In the genomic region with DNA sequence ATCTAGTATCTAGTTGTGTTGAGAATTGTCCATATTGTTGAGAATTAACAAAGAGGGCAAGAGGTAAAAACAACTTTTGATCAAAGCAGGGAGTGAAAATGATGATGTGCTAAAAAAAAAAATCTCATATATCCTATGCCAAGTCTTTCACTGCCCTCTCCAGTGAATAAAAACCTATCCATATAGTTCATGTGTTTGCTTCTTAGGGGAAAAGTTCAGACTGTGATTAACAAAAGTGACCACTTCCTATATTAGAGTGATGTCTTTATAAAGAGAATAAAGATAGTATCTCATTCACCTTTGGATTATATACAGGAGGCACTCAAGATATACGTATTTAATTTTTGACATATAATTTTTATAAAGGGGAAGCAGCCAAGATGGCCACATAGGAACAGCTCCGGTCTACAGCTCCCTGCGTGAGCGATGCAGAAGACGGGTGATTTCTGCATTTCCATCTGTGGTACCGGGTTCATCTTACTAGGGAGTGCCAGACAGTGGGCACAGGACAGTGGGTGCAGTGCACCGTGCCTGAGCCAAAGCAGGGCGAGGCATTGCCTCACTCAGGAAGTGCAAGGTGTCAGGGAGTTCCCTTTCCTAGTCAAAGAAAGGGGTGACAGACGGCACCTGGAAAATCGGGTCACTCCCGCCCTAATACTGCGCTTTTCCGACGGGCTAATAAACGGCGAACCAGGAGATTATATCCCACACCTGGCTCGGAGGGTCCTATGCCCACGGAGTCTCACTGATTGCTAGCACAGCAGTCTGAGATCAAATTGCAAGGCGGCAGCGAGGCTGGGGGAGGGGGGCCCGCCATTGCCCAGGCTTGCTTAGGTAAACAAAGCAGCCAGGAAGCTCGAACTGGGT, we compare ENCODE assay signal across 11 cellular contexts. TPM values are rescaled to one million over a fixed set of nuclear protein-coding genes. Genes with fewer than 3 reads are reported as not detected.
DNase-seq lines count a peak whose midpoint lies in the region; ATAC-seq and TF ChIP-seq lines count a peak whose summit lies in the region.
"Not testable (repeated sequence)": the region's sequence is repeated elsewhere in the genome, so short reads cannot be mapped to it uniquely, and the experiment has no call there.
"Had no signal": no experiment of that assay in that cellular context is flagged by ENCODE, and none has a peak within 500 bp of the region (broad histone marks: within the 10 kb centered on the region; RNA-seq: fewer than 3 reads in every experiment).

No MANE protein-coding gene starts in this region.

- POLR2A ChIA-PET in PC-9 (lab: Charles Lee; ENCODE audit: unreplicated experiment): interaction anchor here (0.6 kb wide), 1 partner anchor 12 kb away, joined by 3 read pairs; no protein-coding TSS in a partner anchor
- POLR2A ChIA-PET in WTC11 (lab: Charles Lee): not testable (repeated sequence)

- H2BK5ac ChIP-seq in mesenchymal stem cell (ENCODE audit: low read depth, low read length, poor library complexity, severe bottlenecking): not testable (repeated sequence)

- H4K91ac ChIP-seq in mesenchymal stem cell (ENCODE audit: low read length): peak overlapping the region; percentile 93

- peak overlapping the region; percentile 19 for H2BK120ac ChIP-seq in mesenchymal stem cell (ENCODE audit: low read depth, low read length)

- H3K4me1 Mint-ChIP-seq in WTC11: peaks cover 11% of the 10 kb centered on the region
- not testable (repeated sequence) for H3K4me1 Mint-ChIP-seq in glutamatergic neuron (ENCODE audit: low read depth, unreplicated experiment)

- not testable (repeated sequence) for H3K36me3 Mint-ChIP-seq in WTC11
- peaks cover 17% of the 10 kb centered on the region for H3K36me3 Mint-ChIP-seq in glutamatergic neuron (ENCODE audit: unreplicated experiment)

- not testable (repeated sequence) for H2BK12ac ChIP-seq in mesenchymal stem cell (ENCODE audit: low read length in 2 of 2)

- not testable (repeated sequence) for TF ChIP-seq CTCF in PC-9 (conservative IDR thresholded peaks at IDR 0.05); WTC11 (IDR thresholded peaks at IDR 0.05); glutamatergic neuron (IDR thresholded peaks at IDR 0.05; ENCODE audit: partially characterized antibody, unreplicated experiment)

- peak overlapping the region; percentile 88 for H4K8ac ChIP-seq in mesenchymal stem cell (ENCODE audit: low read length)

- CTCF ChIA-PET in PC-9 (lab: Charles Lee): interaction anchor here (0.5 to 1.1 kb wide), 4 partner anchors 294 to 519 kb away, joined by 3 read pairs; no protein-coding TSS in a partner anchor
- CTCF ChIA-PET in WTC11 (lab: Charles Lee): interaction anchor here (1.0 kb wide), 2 partner anchors 25 to 870 kb away, joined by 3 read pairs; no protein-coding TSS in a partner anchor

- H3K79me2 ChIP-seq in PC-9 (ENCODE audit: low read depth): not testable (repeated sequence)

- not testable (repeated sequence) for H3K79me1 ChIP-seq in mesenchymal stem cell (replicated peaks; ENCODE audit: low read length, poor library complexity, severe bottlenecking)

- H3K14ac ChIP-seq in mesenchymal stem cell (ENCODE audit: low read length in 2 of 2): not testable (repeated sequence)

- peak overlapping the region; percentile 65 for H2AFZ ChIP-seq in PC-9
- peak overlapping the region; percentile 30 for H2AFZ ChIP-seq in mesenchymal stem cell (ENCODE audit: low read depth, low read length)

- intact Hi-C loops in PC-9 (cut with micrococcal nuclease; ENCODE audit: unreplicated experiment); posterior vena cava (cut with DNase I): not testable (repeated sequence)

- H3K27ac Mint-ChIP-seq in WTC11 (peak overlapping the region; percentile 82; the same call in 1 of the 2 replicates), glutamatergic neuron (ENCODE audit: unreplicated experiment) (peak overlapping the region; percentile 86)

- H4K20me1 ChIP-seq in PC-9 (ENCODE audit: insufficient read depth): not testable (repeated sequence)

- not testable (repeated sequence) for H3F3A ChIP-seq in PC-9 (ENCODE audit: insufficient read depth, low read depth)

- not testable (repeated sequence) for H3K4ac ChIP-seq in mesenchymal stem cell (ENCODE audit: low read depth in 1 of 2, low read length in 2 of 2)

- H2BK15ac ChIP-seq in mesenchymal stem cell (ENCODE audit: low read depth, poor library complexity, severe bottlenecking): not testable (repeated sequence)

- peak overlapping the region; percentile 71 for H3K4me2 ChIP-seq in PC-9
- not testable (repeated sequence) for H3K4me2 ChIP-seq in mesenchymal stem cell (ENCODE audit: low read length, poor library complexity, severe bottlenecking)

- not testable (repeated sequence) for ATAC-seq in WTC11

- H3K23ac ChIP-seq in mesenchymal stem cell (ENCODE audit: low read length in 2 of 2): not testable (repeated sequence)

- H3K27me3 ChIP-seq in HUES48 (ENCODE audit: control insufficient read depth, insufficient read depth, low read length); PC-9 (ENCODE audit: insufficient read depth, low read depth); mesenchymal stem cell (ENCODE audit: control insufficient read depth in 1 of 2, insufficient read depth in 1 of 2, low read length in 2 of 2): not testable (repeated sequence)

- peak overlapping the region; percentile 46 to 75 for H3K18ac ChIP-seq in mesenchymal stem cell (ENCODE audit: low read depth in 1 of 2, low read length in 2 of 2)

- not testable (repeated sequence) for H3K27ac ChIP-seq in HUES48 (ENCODE audit: low read depth, low read length); mesenchymal stem cell (ENCODE audit: low read length, poor library complexity, severe bottlenecking)
- peak overlapping the region; percentile 64 for H3K27ac ChIP-seq in PC-9

- not testable (repeated sequence) for H3K36me3 ChIP-seq in HUES48 (ENCODE audit: control insufficient read depth, insufficient read depth, low read length); PC-9 (ENCODE audit: low read depth); mesenchymal stem cell (ENCODE audit: control insufficient read depth in 1 of 2, insufficient read depth in 2 of 2, low read depth in 1 of 2, low read length in 2 of 2)

- not testable (repeated sequence) for BruUV-seq in PC-9 (replicated peaks; lab: Mats Ljungman, UMichigan)

- peak overlapping the region; percentile 70 for H3K4me3 Mint-ChIP-seq in WTC11
- not testable (repeated sequence) for H3K4me3 Mint-ChIP-seq in glutamatergic neuron (ENCODE audit: unreplicated experiment)

- H3K9me3 ChIP-seq in HUES48 (ENCODE audit: control insufficient read depth, insufficient read depth, low read length); PC-9 (ENCODE audit: insufficient read depth, low read depth): not testable (repeated sequence)
- H3K9me3 ChIP-seq in mesenchymal stem cell (ENCODE audit: control insufficient read depth, low read length): peaks cover 14% of the 10 kb centered on the region

- not testable (repeated sequence) for H2AK5ac ChIP-seq in mesenchymal stem cell (ENCODE audit: low read length, severe bottlenecking)

- WGBS in mesenchymal stem cell: 74% methylated on average over 18 of the region's 22 CpGs

- H3K27me3 Mint-ChIP-seq in WTC11 (ENCODE audit: low read depth); glutamatergic neuron (ENCODE audit: unreplicated experiment): not testable (repeated sequence)

- peak; percentile 15 for DNase-seq in DMS153 treated with DMSO at 0.1 percent for 48 hours (lab: John Stamatoyannopoulos, UW; ENCODE audit: unreplicated experiment)
- peak; percentile 14 for DNase-seq in NCI-H510A treated with DMSO at 0.1 percent for 48 hours (lab: John Stamatoyannopoulos, UW)
- peak in 1 of 2 experiments; percentile 45 for DNase-seq in PC-9
- peak; percentile 61 for DNase-seq in WTC11 (ENCODE audit: low spot score)
- DNase-seq in glutamatergic neuron: peak; percentile 14
- not testable (repeated sequence) for DNase-seq in mesenchymal stem cell
- peak; percentile 52 for DNase-seq in posterior vena cava (ENCODE audit: low spot score)

- H3K9me3 Mint-ChIP-seq in WTC11: peaks cover 29% of the 10 kb centered on the region
- H3K9me3 Mint-ChIP-seq in glutamatergic neuron (ENCODE audit: unreplicated experiment): not testable (repeated sequence)

- peak overlapping the region; percentile 56; the same call in 1 of the 2 replicates for H3K9ac ChIP-seq in HUES48 (ENCODE audit: low read depth, low read length)
- H3K9ac ChIP-seq in mesenchymal stem cell (ENCODE audit: low read length): not testable (repeated sequence)

- H3K4me3 ChIP-seq in HUES48 (ENCODE audit: low read depth, low read length) (peak overlapping the region; percentile 61), PC-9 (peak overlapping the region; percentile 54)
- H3K4me3 ChIP-seq in mesenchymal stem cell (ENCODE audit: insufficient read depth in 1 of 2, low read depth in 1 of 2, low read length in 2 of 2): not testable (repeated sequence)

- not testable (repeated sequence) for H3K4me1 ChIP-seq in HUES48 (ENCODE audit: control insufficient read depth, insufficient read depth, low read length); PC-9 (replicated peaks; ENCODE audit: insufficient read depth); mesenchymal stem cell (ENCODE audit: control insufficient read depth, insufficient read depth, low read depth, low read length)

- H3K9me2 ChIP-seq in PC-9 (ENCODE audit: insufficient read depth): not testable (repeated sequence)

RNA-seq across cellular contexts. Expression of a gene that starts 11.8 kb away (rescaled TPM):
- 23.1 and 27.1 TPM in 2 replicates for total RNA-seq in PC-9 (2021)
- 19.0 to 22.5 TPM (median 20.2 TPM) in 3 replicates for total RNA-seq in WTC11 (2021)
- 102 TPM for total RNA-seq in glutamatergic neuron (ENCODE audit: unreplicated experiment)
- polyA plus RNA-seq in mesenchymal stem cell (2013, experiment 1 of 2): 26.6 TPM
- polyA plus RNA-seq in mesenchymal stem cell (2013, experiment 2 of 2): 27.0 TPM
- 10 to 100 TPM; 33.4 to 34.3 TPM for total RNA-seq in posterior vena cava

RNA-seq across cellular contexts. Expression of a gene that starts 22.0 kb away (rescaled TPM):
- not detected in 2 replicates for total RNA-seq in PC-9 (2021)
- total RNA-seq in WTC11 (2021): not detected in 3 replicates
- total RNA-seq in glutamatergic neuron (ENCODE audit: unreplicated experiment): 0.83 TPM
- polyA plus RNA-seq in mesenchymal stem cell (2013, experiment 1 of 2): not detected
- not detected for polyA plus RNA-seq in mesenchymal stem cell (2013, experiment 2 of 2)
- total RNA-seq in posterior vena cava: not detected
- total RNA-seq: T-cell had no signal
- polyA plus RNA-seq: CD14-positive monocyte, SK-N-SH had no signal
